In genomic region chr17:66462010-66462409, GRCh38 we compare ENCODE assay signal across 1 cellular context.
TF ChIP-seq lines count a peak whose summit lies in the region.

No MANE protein-coding gene starts in this region.

TF ChIP-seq in IMR-90, 13 proteins besides CTCF, POLR2A, EP300 and RAD21 (continued from another document):
- TF ChIP-seq, protein P1, sequence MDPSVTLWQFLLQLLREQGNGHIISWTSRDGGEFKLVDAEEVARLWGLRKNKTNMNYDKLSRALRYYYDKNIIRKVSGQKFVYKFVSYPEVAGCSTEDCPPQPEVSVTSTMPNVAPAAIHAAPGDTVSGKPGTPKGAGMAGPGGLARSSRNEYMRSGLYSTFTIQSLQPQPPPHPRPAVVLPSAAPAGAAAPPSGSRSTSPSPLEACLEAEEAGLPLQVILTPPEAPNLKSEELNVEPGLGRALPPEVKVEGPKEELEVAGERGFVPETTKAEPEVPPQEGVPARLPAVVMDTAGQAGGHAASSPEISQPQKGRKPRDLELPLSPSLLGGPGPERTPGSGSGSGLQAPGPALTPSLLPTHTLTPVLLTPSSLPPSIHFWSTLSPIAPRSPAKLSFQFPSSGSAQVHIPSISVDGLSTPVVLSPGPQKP (IDR thresholded peaks at IDR 0.05; ENCODE audit: borderline replicate concordance, low read depth, low read length) = no peak
- no peak for TF ChIP-seq MXI1 (IDR thresholded peaks at IDR 0.05; ENCODE audit: borderline replicate concordance, low read depth, low read length)
- TF ChIP-seq RCOR1 (IDR thresholded peaks at IDR 0.05; ENCODE audit: insufficient replicate concordance, low read length) = no peak
- TF ChIP-seq RFX5 (IDR thresholded peaks at IDR 0.05; ENCODE audit: low read depth, low read length) = no peak
- TF ChIP-seq MAFK (IDR thresholded peaks at IDR 0.05; ENCODE audit: low read depth, low read length) = no peak
- no peak for TF ChIP-seq FOS (IDR thresholded peaks at IDR 0.05; ENCODE audit: low read depth, low read length)
- no peak for TF ChIP-seq CEBPB (IDR thresholded peaks at IDR 0.05; ENCODE audit: low read depth, low read length)
- no peak for TF ChIP-seq NFE2L2 (IDR thresholded peaks at IDR 0.05; ENCODE audit: low read depth, low read length)
- TF ChIP-seq MAZ (IDR thresholded peaks at IDR 0.05; ENCODE audit: borderline replicate concordance, low read depth, low read length) = no peak
- TF ChIP-seq SMC3 (IDR thresholded peaks at IDR 0.05; ENCODE audit: low read depth, low read length) = no peak
- no peak for TF ChIP-seq BHLHE40 (IDR thresholded peaks at IDR 0.05; ENCODE audit: low read depth, low read length)
